In genomic region chr11:12628322-12628721, GRCh38 we compare ENCODE assay signal across 20 cellular contexts. TPM values are rescaled to one million over a fixed set of nuclear protein-coding genes. Genes with fewer than 3 reads are reported as not detected.
DNase-seq lines count a peak whose midpoint lies in the region; ATAC-seq, FAIRE-seq and TF ChIP-seq lines count a peak whose summit lies in the region.
"Had no signal": no experiment of that assay in that cellular context is flagged by ENCODE, and none has a peak within 500 bp of the region (broad histone marks: within the 10 kb centered on the region; RNA-seq: fewer than 3 reads in every experiment).

No MANE protein-coding gene starts in this region.

- intact Hi-C loops in HepG2 (cut with micrococcal nuclease; ENCODE audit: unreplicated experiment) = no loop called here
- intact Hi-C loops in posterior vena cava (cut with DNase I) = no loop called here

- 61% methylated on average over 3 of the region's 3 CpGs for WGBS in SK-N-SH (ENCODE audit: low lambda C conversion rate)
- 58% methylated on average over 3 of the region's 3 CpGs for WGBS in HepG2 (ENCODE audit: low lambda C conversion rate)
- WGBS in smooth muscle cell (ENCODE audit: low lambda C conversion rate) = 84% methylated on average over 3 of the region's 3 CpGs

- no peak for TF ChIP-seq POLR2A in HepG2 (IDR thresholded peaks at IDR 0.05; ENCODE audit: insufficient read depth in 1 of 2, low read depth in 2 of 2, low read length in 2 of 2)

- in situ Hi-C loops in HepG2 (cut with HindIII; ENCODE audit: extremely low pct_ligation_motif_present, low pct_unique_long_range_greater_than_20kb) = no loop called here

- peaks cover 0 to 3% of the 10 kb centered on the region in 2 experiments for H3K36me3 ChIP-seq in SK-N-SH (replicated peaks in 1 of 2; ENCODE audit: control insufficient read depth in 1 of 2, insufficient read depth in 2 of 2, low read length in 1 of 2)
- H3K36me3 ChIP-seq in HepG2 (replicated peaks in 1 of 2; ENCODE audit: control insufficient read depth in 1 of 2, insufficient read depth in 2 of 2, low read length in 2 of 2) = no peaks in the 10 kb centered on the region
- H3K36me3 ChIP-seq in smooth muscle cell (ENCODE audit: low read depth) = peaks cover 9% of the 10 kb centered on the region

- no TSS peak for BruUV-seq in HepG2 (replicated peaks; lab: Mats Ljungman, UMichigan)

- TF ChIP-seq CTCF in SK-N-SH (IDR thresholded peaks at IDR 0.05) = no peak
- no peak for TF ChIP-seq CTCF in HepG2 (CRISPR knock-in tag; IDR thresholded peaks at IDR 0.05)
- no peak for TF ChIP-seq CTCF in smooth muscle cell (IDR thresholded peaks at IDR 0.05; ENCODE audit: borderline replicate concordance, insufficient read depth, poor library complexity, severe bottlenecking)

- POLR2A ChIA-PET in SK-N-SH (lab: Yijun Ruan, JAX) (no interaction called here), HepG2 (lab: Yijun Ruan, JAX) (no interaction called here)

- TF ChIP-seq RAD21 in SK-N-SH (IDR thresholded peaks at IDR 0.05; ENCODE audit: low read length) (no peak), HepG2 (CRISPR knock-in tag; IDR thresholded peaks at IDR 0.05) (no peak)

- CTCF ChIA-PET in SK-N-SH (lab: Yijun Ruan, JAX) (interaction anchor here (1.0 kb wide), 1 partner anchor 67 kb away, joined by 3 read pairs; no protein-coding TSS in a partner anchor), HepG2 (lab: Yijun Ruan, JAX; ENCODE audit: low intra/inter-chr PET ratio, low total read pairs) (no interaction called here)

- TF ChIP-seq EP300 in SK-N-SH (IDR thresholded peaks at IDR 0.05; ENCODE audit: borderline replicate concordance in 1 of 2, low read depth in 1 of 2, low read length in 1 of 2) (no peak), HepG2 (IDR thresholded peaks at IDR 0.05; ENCODE audit: low read depth in 2 of 2, low read length in 2 of 2) (no peak), HepG2 (CRISPR knock-in tag; IDR thresholded peaks at IDR 0.05; ENCODE audit: borderline replicate concordance) (no peak)

- no peaks in the 10 kb centered on the region for H3K27me3 ChIP-seq in SK-N-SH (ENCODE audit: insufficient read depth)
- H3K27me3 ChIP-seq in HepG2 (ENCODE audit: control insufficient read depth in 1 of 2, insufficient read depth in 2 of 2, low read length in 2 of 2) = no peaks in the 10 kb centered on the region
- no peaks in the 10 kb centered on the region for H3K27me3 ChIP-seq in smooth muscle cell (ENCODE audit: low read depth)

- FAIRE-seq in HepG2 (lab: Jason Lieb, UNC) = no peak
- FAIRE-seq: A549, GM12878, H1, HTR-8/SVneo had no signal

- H4K20me1 ChIP-seq in SK-N-SH (ENCODE audit: insufficient read depth) (no peaks in the 10 kb centered on the region), HepG2 (ENCODE audit: insufficient read depth, low read length) (no peaks in the 10 kb centered on the region), smooth muscle cell (ENCODE audit: low read depth) (no peaks in the 10 kb centered on the region)

- H3K9me3 ChIP-seq in SK-N-SH (peaks cover 17% of the 10 kb centered on the region; the same call in 1 of the 2 replicates), HepG2 (ENCODE audit: low read length) (peaks cover 6% of the 10 kb centered on the region; the same call in 1 of the 2 replicates), smooth muscle cell (replicated peaks; ENCODE audit: low read depth) (peaks cover 12% of the 10 kb centered on the region)

- H2AFZ ChIP-seq in SK-N-SH (ENCODE audit: low read depth) = 0 out of 2 replicates have a peak overlapping the region, but pooled peaks have one; percentile 11
- H2AFZ ChIP-seq in HepG2 (ENCODE audit: low read length) = no peak overlapping the region
- no peak overlapping the region for H2AFZ ChIP-seq in smooth muscle cell (ENCODE audit: low read depth)

- no peak overlapping the region for H3K4me3 ChIP-seq in SK-N-SH (ENCODE audit: low read depth in 2 of 2, low read length in 1 of 2)
- no peak overlapping the region for H3K4me3 ChIP-seq in HepG2 (replicated peaks in 1 of 3; ENCODE audit: insufficient read depth in 1 of 3, low read depth in 2 of 3, low read length in 3 of 3)
- no peak overlapping the region for H3K4me3 ChIP-seq in smooth muscle cell
- H3K4me3 ChIP-seq: A549, GM12878 had no signal

- no peaks in the 10 kb centered on the region for H3K9me2 ChIP-seq in SK-N-SH

- H3K4me2 ChIP-seq in SK-N-SH (no peak overlapping the region), HepG2 (ENCODE audit: low read depth, low read length) (no peak overlapping the region), smooth muscle cell (no peak overlapping the region)
- H3K4me2 ChIP-seq: A549 had no signal

- H3K79me2 ChIP-seq in SK-N-SH (ENCODE audit: insufficient read depth) = no peaks in the 10 kb centered on the region
- no peaks in the 10 kb centered on the region for H3K79me2 ChIP-seq in HepG2 (ENCODE audit: insufficient read depth, low read length)
- no peaks in the 10 kb centered on the region for H3K79me2 ChIP-seq in smooth muscle cell (ENCODE audit: low read depth)

- no peak for ATAC-seq in HepG2
- ATAC-seq in GM21529 (IDR thresholded peaks at IDR 0.05; ENCODE audit: unreplicated experiment) = no peak
- ATAC-seq: A549, GM12878 had no signal

- H3F3A ChIP-seq in SK-N-SH (replicated peaks; ENCODE audit: insufficient read depth) (peaks cover 23% of the 10 kb centered on the region), smooth muscle cell (ENCODE audit: low read depth) (peaks cover 4% of the 10 kb centered on the region)

- H3K9ac ChIP-seq in SK-N-SH (no peak overlapping the region), HepG2 (ENCODE audit: insufficient read depth, low read depth, low read length) (no peak overlapping the region), smooth muscle cell (ENCODE audit: low read depth) (no peak overlapping the region)

- DNase-seq in DMS 273 (lab: John Stamatoyannopoulos, UW; ENCODE audit: unreplicated experiment) = peak; percentile 12
- no peak for DNase-seq in DMS 273 treated with DMSO at 0.1 percent for 48 hours (lab: John Stamatoyannopoulos, UW)
- peak; percentile 49 for DNase-seq in SK-N-SH
- DNase-seq in HepG2 (ENCODE audit: low spot score) = no peak
- DNase-seq in smooth muscle cell (lab: John Stamatoyannopoulos, UW; ENCODE audit: unreplicated experiment) = no peak
- DNase-seq in posterior vena cava (ENCODE audit: low spot score) = no peak
- DNase-seq: AML-193; Caco-2; CD4-positive, alpha-beta T cell; DMS53; DND-41; EL; H9 had no signal

- H3K27ac ChIP-seq in SK-N-SH (ENCODE audit: low read depth in 2 of 2, low read length in 1 of 2) (no peak overlapping the region), HepG2 (ENCODE audit: extremely low read length, insufficient read depth, low read length) (no peak overlapping the region), smooth muscle cell (ENCODE audit: low read depth) (peak overlapping the region; percentile 14)
- H3K27ac ChIP-seq: 22Rv1, A549, C4-2B had no signal

- H3K4me1 ChIP-seq in SK-N-SH (ENCODE audit: control insufficient read depth in 1 of 2, insufficient read depth in 2 of 2, low read depth in 1 of 2, low read length in 1 of 2) (no peaks in the 10 kb centered on the region; a peak in 1 of 4 replicates), HepG2 (ENCODE audit: insufficient read depth, low read length) (no peaks in the 10 kb centered on the region), smooth muscle cell (ENCODE audit: low read depth) (no peaks in the 10 kb centered on the region)
- H3K4me1 ChIP-seq: A549, Caco-2 had no signal

TF ChIP-seq in SK-N-SH, 30 proteins besides CTCF, POLR2A, EP300 and RAD21:
- TF ChIP-seq RCOR1 (IDR thresholded peaks at IDR 0.05; ENCODE audit: low read length) (peak; percentile 71), JUND (IDR thresholded peaks at IDR 0.05) (no peak), GATA2 (CRISPR knock-in tag; IDR thresholded peaks at IDR 0.05) (0 out of 2 replicates have a peak, but pooled peaks have one; percentile 20), EZH2phosphoT487 (IDR thresholded peaks at IDR 0.05; ENCODE audit: borderline replicate concordance, low read depth) (no peak)

TF ChIP-seq in HepG2, 621 proteins besides CTCF, POLR2A, EP300 and RAD21:
- TF ChIP-seq SRF (IDR thresholded peaks at IDR 0.05; ENCODE audit: low read depth, low read length) = no peak
- peak; percentile 82 for TF ChIP-seq ZNF7 (CRISPR knock-in tag; IDR thresholded peaks at IDR 0.05)

RNA-seq across cellular contexts. Expression of gene TEAD1, which starts 45.9 kb away (rescaled TPM):
- polyA plus RNA-seq in SK-N-SH (2012; rRNA removed) (31.2 and 37.8 TPM in 2 replicates), HepG2 (2011; rRNA removed) (17.0 and 20.1 TPM in 2 replicates), smooth muscle cell (63.0 and 66.9 TPM in 2 replicates)
- 31.8 and 33.9 TPM in 2 replicates for polyA plus RNA-seq in SK-N-SH (2012; cell fraction: cytosol; rRNA removed)
- 48.4 and 89.7 TPM in 2 replicates for polyA plus RNA-seq in SK-N-SH (2012; cell fraction: nucleus; rRNA removed)
- total RNA-seq in HepG2 (2016; rRNA removed; fragmentation: Illumina TruSeq; extraction: Trizol) (30.5 and 40.7 TPM in 2 replicates), smooth muscle cell (181 and 191 TPM in 2 replicates), posterior vena cava (10 to 100 TPM; 56.5 to 59.2 TPM)
- total RNA-seq in HepG2 (2016; cell fraction: cytosol; rRNA removed; fragmentation: Illumina TruSeq; extraction: Trizol; ENCODE audit: low read depth) = 8.3 and 11.7 TPM in 2 replicates
- total RNA-seq in HepG2 (2016; cell fraction: insoluble cytoplasmic fraction; rRNA removed; fragmentation: Illumina TruSeq; extraction: Trizol) = 29.5 and 36.2 TPM in 2 replicates
- 23.8 and 25.3 TPM in 2 replicates for total RNA-seq in HepG2 (2016; cell fraction: membrane; rRNA removed; fragmentation: Illumina TruSeq; extraction: Trizol)
- total RNA-seq in HepG2 (2016; cell fraction: nucleus; rRNA removed; fragmentation: Illumina TruSeq; extraction: Trizol) = 42.8 and 45.0 TPM in 2 replicates
- 13.0 and 14.1 TPM in 2 replicates for polyA plus RNA-seq in HepG2 (2011; cell fraction: cytosol; rRNA removed)
- 33.6 and 34.8 TPM in 2 replicates for polyA plus RNA-seq in HepG2 (2011; cell fraction: nucleus; rRNA removed)
- polyA plus RNA-seq in HepG2 (2012) = 25.7 and 29.3 TPM in 2 replicates
- polyA plus RNA-seq in HepG2 (2016; cell fraction: cytosol; fragmentation: Illumina TruSeq; extraction: Trizol; ENCODE audit: low read depth) = 0.77 and 0.92 TPM in 2 replicates
- polyA plus RNA-seq in HepG2 (2016; cell fraction: insoluble cytoplasmic fraction; fragmentation: Illumina TruSeq; extraction: Trizol; ENCODE audit: low read depth) = 19.7 and 21.0 TPM in 2 replicates
- 2.6 and 3.3 TPM in 2 replicates for polyA plus RNA-seq in HepG2 (2016; cell fraction: membrane; fragmentation: Illumina TruSeq; extraction: Trizol; ENCODE audit: low read depth)
- 21.1 and 21.8 TPM in 2 replicates for polyA plus RNA-seq in HepG2 (2016; cell fraction: nucleus; fragmentation: Illumina TruSeq; extraction: Trizol; ENCODE audit: insufficient read depth, low read depth)
- polyA minus RNA-seq in HepG2 (2011; rRNA and poly(A)+ RNA removed; ENCODE audit: low replicate concordance) = 45.9 and 178 TPM in 2 replicates
- polyA minus RNA-seq in HepG2 (2011; cell fraction: cytosol; rRNA and poly(A)+ RNA removed) = 37.4 and 37.9 TPM in 2 replicates
- 69.4 and 79.4 TPM in 2 replicates for polyA minus RNA-seq in HepG2 (2011; cell fraction: nucleus; rRNA and poly(A)+ RNA removed)

Comparison
In these comparisons a context has a peak if more than half of its experiments do, and no peak if none do; other contexts are left out.
1. DNase-seq: peak in DMS 273 (single experiment) and SK-N-SH (single experiment); none in DMS 273 treated with DMSO at 0.1 percent for 48 hours (single experiment), HepG2 (single experiment), smooth muscle cell (single experiment) and posterior vena cava (single experiment).